ENCODE assay signal across 24 cellular contexts in genomic region chr5:179411161-179411841, GRCh38.
"Had no signal": no experiment of that assay in that cellular context is flagged by ENCODE, and none has a peak within 500 bp of the region (broad histone marks: within the 10 kb centered on the region; RNA-seq: fewer than 3 reads in every experiment).

No MANE protein-coding gene starts in this region.

- H3K9me3 ChIP-seq: gastrocnemius medialis, lower lobe of right lung, pancreas, psoas muscle, transverse colon, uterus had no signal

- H3K4me1 Mint-ChIP-seq: activated CD4-positive, alpha-beta T cell treated with anti-CD3 and anti-CD28 coated beads, Interleukin-2, amount 10 ng/mL, durations not matched to agents 7 days and 5 days; activated naive CD8-positive, alpha-beta T cell treated with anti-CD3 and anti-CD28 coated beads, Interleukin-2, amount 10 ng/mL, durations not matched to agents 7 days and 5 days; naive B cell had no signal

- H3K27ac ChIP-seq: gastrocnemius medialis, lower lobe of right lung, neural progenitor cell, pancreas, psoas muscle, transverse colon, uterus, VCaP had no signal

- H3K9me3 Mint-ChIP-seq: activated CD4-positive, alpha-beta T cell treated with anti-CD3 and anti-CD28 coated beads, Interleukin-2, amount 10 ng/mL, durations not matched to agents 7 days and 5 days; activated naive CD4-positive, alpha-beta T cell treated with anti-CD3 and anti-CD28 coated beads for 36 hours; activated naive CD8-positive, alpha-beta T cell treated with anti-CD3 and anti-CD28 coated beads, Interleukin-2, amount 10 ng/mL, durations not matched to agents 7 days and 5 days; activated T-cell treated with anti-CD3 and anti-CD28 coated beads, Interleukin-2, amount 50 U/mL, for 72 hours; neural progenitor cell; stimulated activated effector memory CD8-positive, alpha-beta T cell treated with anti-CD3 and anti-CD28 coated beads, Interleukin-12 subunit alpha, Interleukin-12 subunit beta, amount 100 ng/mL, for 72 hours had no signal

- H3K4me1 ChIP-seq: gastrocnemius medialis, neural progenitor cell, pancreas, psoas muscle, transverse colon, uterus had no signal

- H3K9ac ChIP-seq: neural progenitor cell had no signal

- H3K4me3 Mint-ChIP-seq: activated CD4-positive, alpha-beta T cell treated with anti-CD3 and anti-CD28 coated beads, Interleukin-2, amount 10 ng/mL, durations not matched to agents 7 days and 5 days; activated naive CD4-positive, alpha-beta T cell treated with anti-CD3 and anti-CD28 coated beads for 36 hours; activated naive CD8-positive, alpha-beta T cell treated with anti-CD3 and anti-CD28 coated beads, Interleukin-2, amount 10 ng/mL, durations not matched to agents 7 days and 5 days; activated T-cell treated with anti-CD3 and anti-CD28 coated beads, Interleukin-2, amount 50 U/mL, for 72 hours; naive B cell; neural progenitor cell; stimulated activated effector memory CD8-positive, alpha-beta T cell treated with anti-CD3 and anti-CD28 coated beads, Interleukin-12 subunit alpha, Interleukin-12 subunit beta, amount 100 ng/mL, for 72 hours had no signal

- H3K4me3 ChIP-seq: gastrocnemius medialis, lower lobe of right lung, neural progenitor cell, pancreas, psoas muscle, transverse colon, uterus had no signal

- H3K27me3 Mint-ChIP-seq: activated CD4-positive, alpha-beta T cell treated with anti-CD3 and anti-CD28 coated beads, Interleukin-2, amount 10 ng/mL, durations not matched to agents 7 days and 5 days; activated naive CD8-positive, alpha-beta T cell treated with anti-CD3 and anti-CD28 coated beads, Interleukin-2, amount 10 ng/mL, durations not matched to agents 7 days and 5 days had no signal

- H3K36me3 Mint-ChIP-seq: activated naive CD8-positive, alpha-beta T cell treated with anti-CD3 and anti-CD28 coated beads, Interleukin-2, amount 10 ng/mL, durations not matched to agents 7 days and 5 days; naive B cell; neural progenitor cell; stimulated activated effector memory CD8-positive, alpha-beta T cell treated with anti-CD3 and anti-CD28 coated beads, Interleukin-12 subunit alpha, Interleukin-12 subunit beta, amount 100 ng/mL, for 72 hours had no signal

- H3K36me3 ChIP-seq: gastrocnemius medialis, lower lobe of right lung, neural progenitor cell, pancreas, transverse colon, uterus had no signal

- ATAC-seq: activated T-cell treated with anti-CD3 and anti-CD28 coated beads, Interleukin-2, amount 50 U/mL, for 72 hours; gastrocnemius medialis; left colon; lower lobe of right lung; pancreas; psoas muscle; SK-N-SH treated with all-trans-retinoic acid at 6 μM for 48 hours; stimulated activated effector memory CD8-positive, alpha-beta T cell treated with anti-CD3 and anti-CD28 coated beads, Interleukin-12 subunit alpha, Interleukin-12 subunit beta, amount 100 ng/mL, for 72 hours had no signal

- H3K27me3 ChIP-seq: neural progenitor cell, pancreas, transverse colon, uterus had no signal

- DNase-seq: activated CD4-positive, alpha-beta T cell treated with anti-CD3 and anti-CD28 coated beads, Interleukin-2, amount 10 ng/mL, durations not matched to agents 7 days and 5 days; activated CD4-positive, CD25-positive, alpha-beta regulatory T cell treated with anti-CD3 and anti-CD28 coated beads, Interleukin-2, amount 50 U/mL, for 72 hours; activated effector memory CD4-positive, alpha-beta T cell treated with Interleukin-2 at 50 U/mL for 16 hours; activated naive CD4-positive, alpha-beta T cell treated with anti-CD3 and anti-CD28 coated beads for 36 hours; activated naive CD8-positive, alpha-beta T cell treated with anti-CD3 and anti-CD28 coated beads, Interleukin-2, amount 10 ng/mL, durations not matched to agents 7 days and 5 days; activated T-cell treated with anti-CD3 and anti-CD28 coated beads, Interleukin-2, amount 50 U/mL, for 72 hours; amniotic stem cell; cerebellar nuclear complex; dermis blood vessel endothelial cell; effector CD8-positive, alpha-beta T cell; gastrocnemius medialis; left colon; lower lobe of right lung; mesendoderm; naive B cell; stimulated activated CD4-positive, alpha-beta T cell treated with anti-CD3 and anti-CD28 coated beads, Interleukin-12 subunit alpha, Interleukin-12 subunit beta, amount 100 ng/mL, for 4 hours; transverse colon; uterus had no signal

- H3K27ac Mint-ChIP-seq: activated CD4-positive, alpha-beta T cell treated with anti-CD3 and anti-CD28 coated beads, Interleukin-2, amount 10 ng/mL, durations not matched to agents 7 days and 5 days; activated naive CD4-positive, alpha-beta T cell treated with anti-CD3 and anti-CD28 coated beads for 36 hours; activated naive CD8-positive, alpha-beta T cell treated with anti-CD3 and anti-CD28 coated beads, Interleukin-2, amount 10 ng/mL, durations not matched to agents 7 days and 5 days; activated T-cell treated with anti-CD3 and anti-CD28 coated beads, Interleukin-2, amount 50 U/mL, for 72 hours; naive B cell; neural progenitor cell; stimulated activated effector memory CD8-positive, alpha-beta T cell treated with anti-CD3 and anti-CD28 coated beads, Interleukin-12 subunit alpha, Interleukin-12 subunit beta, amount 100 ng/mL, for 72 hours had no signal
